ENCODE assay signal across 2 cellular contexts in genomic region chr7:76148947-76149346, GRCh38. TPM values are rescaled to one million over a fixed set of nuclear protein-coding genes. Genes with fewer than 3 reads are reported as not detected.
"Had no signal": no experiment of that assay in that cellular context is flagged by ENCODE, and none has a peak within 500 bp of the region (broad histone marks: within the 10 kb centered on the region; RNA-seq: fewer than 3 reads in every experiment).

No MANE protein-coding gene starts in this region.

RNA-seq across cellular contexts. Expression of gene SRRM3, which starts 52.7 kb away (rescaled TPM):
- total RNA-seq: mononuclear cell had no signal
- polyA plus RNA-seq: immature natural killer cell had no signal
